Comparison of ENCODE assay signal across 2 cellular contexts in the genomic region with DNA sequence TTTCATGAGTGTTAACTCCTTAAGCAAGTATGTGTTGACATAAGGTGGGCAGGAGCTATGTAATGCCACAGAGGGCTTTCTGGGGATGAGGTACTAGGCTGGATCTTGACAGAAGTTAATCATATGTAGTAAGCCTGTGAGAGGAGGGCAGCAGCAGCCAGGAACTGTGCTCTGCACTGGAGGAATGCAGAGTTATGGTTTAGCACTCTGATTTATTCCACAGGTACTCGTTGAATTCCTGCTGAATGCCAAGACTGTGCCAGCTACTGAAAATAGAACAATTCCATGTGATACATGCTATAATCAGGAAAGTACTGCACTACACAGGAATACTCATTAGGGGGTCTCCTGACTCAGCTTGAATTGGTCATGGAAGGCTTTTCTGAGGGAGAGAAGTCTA.
TF ChIP-seq lines count a peak whose summit lies in the region.

No MANE protein-coding gene starts in this region.

TF ChIP-seq in SK-N-SH treated with all-trans-retinoic acid at 6 μM for 48 hours, 23 proteins besides CTCF, POLR2A, EP300 and RAD21 (continued from another document):
- TF ChIP-seq, protein P1, sequence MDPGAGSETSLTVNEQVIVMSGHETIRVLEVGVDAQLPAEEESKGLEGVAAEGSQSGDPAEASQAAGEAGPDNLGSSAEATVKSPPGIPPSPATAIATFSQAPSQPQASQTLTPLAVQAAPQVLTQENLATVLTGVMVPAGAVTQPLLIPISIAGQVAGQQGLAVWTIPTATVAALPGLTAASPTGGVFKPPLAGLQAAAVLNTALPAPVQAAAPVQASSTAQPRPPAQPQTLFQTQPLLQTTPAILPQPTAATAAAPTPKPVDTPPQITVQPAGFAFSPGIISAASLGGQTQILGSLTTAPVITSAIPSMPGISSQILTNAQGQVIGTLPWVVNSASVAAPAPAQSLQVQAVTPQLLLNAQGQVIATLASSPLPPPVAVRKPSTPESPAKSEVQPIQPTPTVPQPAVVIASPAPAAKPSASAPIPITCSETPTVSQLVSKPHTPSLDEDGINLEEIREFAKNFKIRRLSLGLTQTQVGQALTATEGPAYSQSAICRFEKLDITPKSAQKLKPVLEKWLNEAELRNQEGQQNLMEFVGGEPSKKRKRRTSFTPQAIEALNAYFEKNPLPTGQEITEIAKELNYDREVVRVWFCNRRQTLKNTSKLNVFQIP (CRISPR knock-in tag; IDR thresholded peaks at IDR 0.05; ENCODE audit: borderline replicate concordance, low read depth), result no peak
- no peak for TF ChIP-seq TCF4 (CRISPR knock-in tag; IDR thresholded peaks at IDR 0.05; ENCODE audit: borderline replicate concordance)
- TF ChIP-seq, protein P2, sequence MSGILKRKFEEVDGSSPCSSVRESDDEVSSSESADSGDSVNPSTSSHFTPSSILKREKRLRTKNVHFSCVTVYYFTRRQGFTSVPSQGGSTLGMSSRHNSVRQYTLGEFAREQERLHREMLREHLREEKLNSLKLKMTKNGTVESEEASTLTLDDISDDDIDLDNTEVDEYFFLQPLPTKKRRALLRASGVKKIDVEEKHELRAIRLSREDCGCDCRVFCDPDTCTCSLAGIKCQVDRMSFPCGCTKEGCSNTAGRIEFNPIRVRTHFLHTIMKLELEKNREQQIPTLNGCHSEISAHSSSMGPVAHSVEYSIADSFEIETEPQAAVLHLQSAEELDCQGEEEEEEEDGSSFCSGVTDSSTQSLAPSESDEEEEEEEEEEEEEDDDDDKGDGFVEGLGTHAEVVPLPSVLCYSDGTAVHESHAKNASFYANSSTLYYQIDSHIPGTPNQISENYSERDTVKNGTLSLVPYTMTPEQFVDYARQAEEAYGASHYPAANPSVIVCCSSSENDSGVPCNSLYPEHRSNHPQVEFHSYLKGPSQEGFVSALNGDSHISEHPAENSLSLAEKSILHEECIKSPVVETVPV (CRISPR knock-in tag; IDR thresholded peaks at IDR 0.05), result no peak
- no peak for TF ChIP-seq RARB (CRISPR knock-in tag; IDR thresholded peaks at IDR 0.05)
- TF ChIP-seq ARNTL (CRISPR knock-in tag; IDR thresholded peaks at IDR 0.05; ENCODE audit: borderline replicate concordance, low read depth), result no peak
- TF ChIP-seq ZNF8 (CRISPR knock-in tag; IDR thresholded peaks at IDR 0.05), result no peak
- TF ChIP-seq, protein P3, sequence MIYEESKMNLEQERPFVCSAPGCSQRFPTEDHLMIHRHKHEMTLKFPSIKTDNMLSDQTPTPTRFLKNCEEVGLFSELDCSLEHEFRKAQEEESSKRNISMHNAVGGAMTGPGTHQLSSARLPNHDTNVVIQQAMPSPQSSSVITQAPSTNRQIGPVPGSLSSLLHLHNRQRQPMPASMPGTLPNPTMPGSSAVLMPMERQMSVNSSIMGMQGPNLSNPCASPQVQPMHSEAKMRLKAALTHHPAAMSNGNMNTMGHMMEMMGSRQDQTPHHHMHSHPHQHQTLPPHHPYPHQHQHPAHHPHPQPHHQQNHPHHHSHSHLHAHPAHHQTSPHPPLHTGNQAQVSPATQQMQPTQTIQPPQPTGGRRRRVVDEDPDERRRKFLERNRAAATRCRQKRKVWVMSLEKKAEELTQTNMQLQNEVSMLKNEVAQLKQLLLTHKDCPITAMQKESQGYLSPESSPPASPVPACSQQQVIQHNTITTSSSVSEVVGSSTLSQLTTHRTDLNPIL (CRISPR knock-in tag; IDR thresholded peaks at IDR 0.05; ENCODE audit: low read depth), result no peak
- TF ChIP-seq, protein P4, sequence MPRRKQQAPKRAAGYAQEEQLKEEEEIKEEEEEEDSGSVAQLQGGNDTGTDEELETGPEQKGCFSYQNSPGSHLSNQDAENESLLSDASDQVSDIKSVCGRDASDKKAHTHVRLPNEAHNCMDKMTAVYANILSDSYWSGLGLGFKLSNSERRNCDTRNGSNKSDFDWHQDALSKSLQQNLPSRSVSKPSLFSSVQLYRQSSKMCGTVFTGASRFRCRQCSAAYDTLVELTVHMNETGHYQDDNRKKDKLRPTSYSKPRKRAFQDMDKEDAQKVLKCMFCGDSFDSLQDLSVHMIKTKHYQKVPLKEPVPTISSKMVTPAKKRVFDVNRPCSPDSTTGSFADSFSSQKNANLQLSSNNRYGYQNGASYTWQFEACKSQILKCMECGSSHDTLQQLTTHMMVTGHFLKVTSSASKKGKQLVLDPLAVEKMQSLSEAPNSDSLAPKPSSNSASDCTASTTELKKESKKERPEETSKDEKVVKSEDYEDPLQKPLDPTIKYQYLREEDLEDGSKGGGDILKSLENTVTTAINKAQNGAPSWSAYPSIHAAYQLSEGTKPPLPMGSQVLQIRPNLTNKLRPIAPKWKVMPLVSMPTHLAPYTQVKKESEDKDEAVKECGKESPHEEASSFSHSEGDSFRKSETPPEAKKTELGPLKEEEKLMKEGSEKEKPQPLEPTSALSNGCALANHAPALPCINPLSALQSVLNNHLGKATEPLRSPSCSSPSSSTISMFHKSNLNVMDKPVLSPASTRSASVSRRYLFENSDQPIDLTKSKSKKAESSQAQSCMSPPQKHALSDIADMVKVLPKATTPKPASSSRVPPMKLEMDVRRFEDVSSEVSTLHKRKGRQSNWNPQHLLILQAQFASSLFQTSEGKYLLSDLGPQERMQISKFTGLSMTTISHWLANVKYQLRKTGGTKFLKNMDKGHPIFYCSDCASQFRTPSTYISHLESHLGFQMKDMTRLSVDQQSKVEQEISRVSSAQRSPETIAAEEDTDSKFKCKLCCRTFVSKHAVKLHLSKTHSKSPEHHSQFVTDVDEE (CRISPR knock-in tag; IDR thresholded peaks at IDR 0.05), result no peak
- no peak for TF ChIP-seq ZFP3 (CRISPR knock-in tag; IDR thresholded peaks at IDR 0.05)

TF ChIP-seq in SK-N-SH, 30 proteins besides CTCF, POLR2A, EP300 and RAD21:
- TF ChIP-seq, protein P5, sequence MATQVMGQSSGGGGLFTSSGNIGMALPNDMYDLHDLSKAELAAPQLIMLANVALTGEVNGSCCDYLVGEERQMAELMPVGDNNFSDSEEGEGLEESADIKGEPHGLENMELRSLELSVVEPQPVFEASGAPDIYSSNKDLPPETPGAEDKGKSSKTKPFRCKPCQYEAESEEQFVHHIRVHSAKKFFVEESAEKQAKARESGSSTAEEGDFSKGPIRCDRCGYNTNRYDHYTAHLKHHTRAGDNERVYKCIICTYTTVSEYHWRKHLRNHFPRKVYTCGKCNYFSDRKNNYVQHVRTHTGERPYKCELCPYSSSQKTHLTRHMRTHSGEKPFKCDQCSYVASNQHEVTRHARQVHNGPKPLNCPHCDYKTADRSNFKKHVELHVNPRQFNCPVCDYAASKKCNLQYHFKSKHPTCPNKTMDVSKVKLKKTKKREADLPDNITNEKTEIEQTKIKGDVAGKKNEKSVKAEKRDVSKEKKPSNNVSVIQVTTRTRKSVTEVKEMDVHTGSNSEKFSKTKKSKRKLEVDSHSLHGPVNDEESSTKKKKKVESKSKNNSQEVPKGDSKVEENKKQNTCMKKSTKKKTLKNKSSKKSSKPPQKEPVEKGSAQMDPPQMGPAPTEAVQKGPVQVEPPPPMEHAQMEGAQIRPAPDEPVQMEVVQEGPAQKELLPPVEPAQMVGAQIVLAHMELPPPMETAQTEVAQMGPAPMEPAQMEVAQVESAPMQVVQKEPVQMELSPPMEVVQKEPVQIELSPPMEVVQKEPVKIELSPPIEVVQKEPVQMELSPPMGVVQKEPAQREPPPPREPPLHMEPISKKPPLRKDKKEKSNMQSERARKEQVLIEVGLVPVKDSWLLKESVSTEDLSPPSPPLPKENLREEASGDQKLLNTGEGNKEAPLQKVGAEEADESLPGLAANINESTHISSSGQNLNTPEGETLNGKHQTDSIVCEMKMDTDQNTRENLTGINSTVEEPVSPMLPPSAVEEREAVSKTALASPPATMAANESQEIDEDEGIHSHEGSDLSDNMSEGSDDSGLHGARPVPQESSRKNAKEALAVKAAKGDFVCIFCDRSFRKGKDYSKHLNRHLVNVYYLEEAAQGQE (IDR thresholded peaks at IDR 0.05; ENCODE audit: low read depth, low read length), result no peak
- TF ChIP-seq, protein P6, sequence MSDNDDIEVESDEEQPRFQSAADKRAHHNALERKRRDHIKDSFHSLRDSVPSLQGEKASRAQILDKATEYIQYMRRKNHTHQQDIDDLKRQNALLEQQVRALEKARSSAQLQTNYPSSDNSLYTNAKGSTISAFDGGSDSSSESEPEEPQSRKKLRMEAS (IDR thresholded peaks at IDR 0.05; ENCODE audit: low read depth), result no peak
- TF ChIP-seq POLR2AphosphoS5 (IDR thresholded peaks at IDR 0.05; ENCODE audit: low read depth, low read length) (no peak), GABPA (IDR thresholded peaks at IDR 0.05; ENCODE audit: low read depth) (no peak), NRF1 (IDR thresholded peaks at IDR 0.05; ENCODE audit: low read depth, low read length) (no peak), TCF12 (IDR thresholded peaks at IDR 0.05) (no peak)
